1 cellular context compared by ENCODE assay signal in the genomic region with DNA sequence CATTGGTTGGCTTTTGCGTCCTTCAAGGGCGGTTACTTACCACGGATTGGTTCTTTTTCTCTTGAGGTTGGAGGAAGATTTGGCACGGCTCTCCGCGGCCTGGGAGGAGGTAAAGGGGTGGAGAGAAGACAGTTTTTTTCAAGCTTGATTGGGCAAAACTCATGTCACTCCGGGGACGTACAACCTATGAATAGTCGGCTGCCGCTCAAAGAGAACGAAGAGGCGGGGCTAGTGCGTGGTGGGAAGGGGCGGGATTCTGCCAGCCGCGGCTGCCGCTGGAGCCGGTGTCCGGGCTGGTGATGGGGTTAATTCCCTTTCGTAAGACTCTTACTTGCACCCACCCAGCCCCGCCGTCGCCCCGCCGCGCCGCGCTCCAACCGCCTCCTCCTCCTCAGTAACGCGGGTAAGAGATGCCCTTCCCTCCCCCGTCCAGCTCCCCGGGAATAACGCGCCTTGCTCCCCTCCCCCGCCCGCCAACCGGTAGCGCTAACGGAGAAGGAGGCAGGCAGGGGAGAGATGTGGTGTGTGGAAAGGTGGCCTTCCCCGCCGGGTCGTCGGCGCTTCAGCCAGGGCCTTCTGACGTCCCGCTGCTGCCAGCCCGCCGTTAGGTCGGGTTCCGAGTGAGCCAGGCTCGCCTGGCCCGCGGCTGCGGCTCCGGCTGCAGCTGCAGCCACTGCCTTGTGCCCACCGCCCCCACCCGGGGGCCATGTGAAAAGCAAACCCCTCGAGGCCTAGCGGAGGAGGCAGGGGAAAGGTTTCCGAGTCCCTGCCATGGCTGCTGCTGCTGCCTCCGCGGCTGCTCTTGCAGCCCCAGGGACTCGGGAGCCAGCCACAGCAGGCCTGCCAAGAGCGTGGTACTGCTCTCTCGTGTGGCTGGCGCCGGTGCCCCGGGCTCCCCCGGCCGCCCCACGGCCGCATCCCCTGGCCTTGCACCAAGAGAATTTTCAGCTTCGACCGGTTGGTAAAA.
TF ChIP-seq lines count a peak whose summit lies in the region.

A gene (plus strand): TSS at position 254 of the 967 bp plus-strand sequence. CDS start 73,362 bp downstream, outside the sequence.

TF ChIP-seq in HepG2, 621 proteins besides CTCF, POLR2A, EP300 and RAD21 (continued from another document):
- TF ChIP-seq, protein P1, sequence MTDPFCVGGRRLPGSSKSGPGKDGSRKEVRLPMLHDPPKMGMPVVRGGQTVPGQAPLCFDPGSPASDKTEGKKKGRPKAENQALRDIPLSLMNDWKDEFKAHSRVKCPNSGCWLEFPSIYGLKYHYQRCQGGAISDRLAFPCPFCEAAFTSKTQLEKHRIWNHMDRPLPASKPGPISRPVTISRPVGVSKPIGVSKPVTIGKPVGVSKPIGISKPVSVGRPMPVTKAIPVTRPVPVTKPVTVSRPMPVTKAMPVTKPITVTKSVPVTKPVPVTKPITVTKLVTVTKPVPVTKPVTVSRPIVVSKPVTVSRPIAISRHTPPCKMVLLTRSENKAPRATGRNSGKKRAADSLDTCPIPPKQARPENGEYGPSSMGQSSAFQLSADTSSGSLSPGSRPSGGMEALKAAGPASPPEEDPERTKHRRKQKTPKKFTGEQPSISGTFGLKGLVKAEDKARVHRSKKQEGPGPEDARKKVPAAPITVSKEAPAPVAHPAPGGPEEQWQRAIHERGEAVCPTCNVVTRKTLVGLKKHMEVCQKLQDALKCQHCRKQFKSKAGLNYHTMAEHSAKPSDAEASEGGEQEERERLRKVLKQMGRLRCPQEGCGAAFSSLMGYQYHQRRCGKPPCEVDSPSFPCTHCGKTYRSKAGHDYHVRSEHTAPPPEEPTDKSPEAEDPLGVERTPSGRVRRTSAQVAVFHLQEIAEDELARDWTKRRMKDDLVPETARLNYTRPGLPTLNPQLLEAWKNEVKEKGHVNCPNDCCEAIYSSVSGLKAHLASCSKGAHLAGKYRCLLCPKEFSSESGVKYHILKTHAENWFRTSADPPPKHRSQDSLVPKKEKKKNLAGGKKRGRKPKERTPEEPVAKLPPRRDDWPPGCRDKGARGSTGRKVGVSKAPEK (CRISPR knock-in tag; IDR thresholded peaks at IDR 0.05; ENCODE audit: borderline replicate concordance): peak; percentile 93
- TF ChIP-seq, protein P2, sequence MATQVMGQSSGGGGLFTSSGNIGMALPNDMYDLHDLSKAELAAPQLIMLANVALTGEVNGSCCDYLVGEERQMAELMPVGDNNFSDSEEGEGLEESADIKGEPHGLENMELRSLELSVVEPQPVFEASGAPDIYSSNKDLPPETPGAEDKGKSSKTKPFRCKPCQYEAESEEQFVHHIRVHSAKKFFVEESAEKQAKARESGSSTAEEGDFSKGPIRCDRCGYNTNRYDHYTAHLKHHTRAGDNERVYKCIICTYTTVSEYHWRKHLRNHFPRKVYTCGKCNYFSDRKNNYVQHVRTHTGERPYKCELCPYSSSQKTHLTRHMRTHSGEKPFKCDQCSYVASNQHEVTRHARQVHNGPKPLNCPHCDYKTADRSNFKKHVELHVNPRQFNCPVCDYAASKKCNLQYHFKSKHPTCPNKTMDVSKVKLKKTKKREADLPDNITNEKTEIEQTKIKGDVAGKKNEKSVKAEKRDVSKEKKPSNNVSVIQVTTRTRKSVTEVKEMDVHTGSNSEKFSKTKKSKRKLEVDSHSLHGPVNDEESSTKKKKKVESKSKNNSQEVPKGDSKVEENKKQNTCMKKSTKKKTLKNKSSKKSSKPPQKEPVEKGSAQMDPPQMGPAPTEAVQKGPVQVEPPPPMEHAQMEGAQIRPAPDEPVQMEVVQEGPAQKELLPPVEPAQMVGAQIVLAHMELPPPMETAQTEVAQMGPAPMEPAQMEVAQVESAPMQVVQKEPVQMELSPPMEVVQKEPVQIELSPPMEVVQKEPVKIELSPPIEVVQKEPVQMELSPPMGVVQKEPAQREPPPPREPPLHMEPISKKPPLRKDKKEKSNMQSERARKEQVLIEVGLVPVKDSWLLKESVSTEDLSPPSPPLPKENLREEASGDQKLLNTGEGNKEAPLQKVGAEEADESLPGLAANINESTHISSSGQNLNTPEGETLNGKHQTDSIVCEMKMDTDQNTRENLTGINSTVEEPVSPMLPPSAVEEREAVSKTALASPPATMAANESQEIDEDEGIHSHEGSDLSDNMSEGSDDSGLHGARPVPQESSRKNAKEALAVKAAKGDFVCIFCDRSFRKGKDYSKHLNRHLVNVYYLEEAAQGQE (IDR thresholded peaks at IDR 0.05; ENCODE audit: borderline replicate concordance in 1 of 2, low read depth in 1 of 2, low read length in 2 of 2): 0 out of 4 replicates have a peak, but pooled peaks of 1 of the 2 experiments have one; percentile 17
- TF ChIP-seq SPEN (CRISPR knock-in tag; IDR thresholded peaks at IDR 0.05; ENCODE audit: low read depth): peak; percentile 83
- TF ChIP-seq JUND (CRISPR knock-in tag; IDR thresholded peaks at IDR 0.05): no peak
- TF ChIP-seq SOX13 (IDR thresholded peaks at IDR 0.05): no peak
- peak in 1 of 2 experiments; percentile 31; a peak in 2 of 4 replicates for TF ChIP-seq SOX13 (CRISPR knock-in tag; conservative IDR thresholded peaks at IDR 0.05 in 1 of 2, IDR thresholded peaks at IDR 0.05 in 1 of 2)
- TF ChIP-seq KDM5A (IDR thresholded peaks at IDR 0.05; ENCODE audit: borderline replicate concordance, low read length): peak; percentile 65; the same call in 1 of the 2 replicates
- peak; percentile 38; the same call in 1 of the 2 replicates for TF ChIP-seq ZNF205 (CRISPR knock-in tag; IDR thresholded peaks at IDR 0.05)
- TF ChIP-seq ZNF563 (CRISPR knock-in tag; IDR thresholded peaks at IDR 0.05): peak; percentile 82; the same call in 1 of the 2 replicates
- peak; percentile 92 for TF ChIP-seq NFYC (CRISPR knock-in tag; IDR thresholded peaks at IDR 0.05)
- TF ChIP-seq ZNF296 (CRISPR knock-in tag; conservative IDR thresholded peaks at IDR 0.05): no peak
- TF ChIP-seq ZNF367 (CRISPR knock-in tag; IDR thresholded peaks at IDR 0.05; ENCODE audit: borderline replicate concordance): 0 out of 2 replicates have a peak, but pooled peaks have one; percentile 23
- TF ChIP-seq, protein P3, sequence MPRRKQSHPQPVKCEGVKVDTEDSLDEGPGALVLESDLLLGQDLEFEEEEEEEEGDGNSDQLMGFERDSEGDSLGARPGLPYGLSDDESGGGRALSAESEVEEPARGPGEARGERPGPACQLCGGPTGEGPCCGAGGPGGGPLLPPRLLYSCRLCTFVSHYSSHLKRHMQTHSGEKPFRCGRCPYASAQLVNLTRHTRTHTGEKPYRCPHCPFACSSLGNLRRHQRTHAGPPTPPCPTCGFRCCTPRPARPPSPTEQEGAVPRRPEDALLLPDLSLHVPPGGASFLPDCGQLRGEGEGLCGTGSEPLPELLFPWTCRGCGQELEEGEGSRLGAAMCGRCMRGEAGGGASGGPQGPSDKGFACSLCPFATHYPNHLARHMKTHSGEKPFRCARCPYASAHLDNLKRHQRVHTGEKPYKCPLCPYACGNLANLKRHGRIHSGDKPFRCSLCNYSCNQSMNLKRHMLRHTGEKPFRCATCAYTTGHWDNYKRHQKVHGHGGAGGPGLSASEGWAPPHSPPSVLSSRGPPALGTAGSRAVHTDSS (CRISPR knock-in tag; conservative IDR thresholded peaks at IDR 0.05): no peak
- no peak for TF ChIP-seq SP1 (IDR thresholded peaks at IDR 0.05)
- TF ChIP-seq SP1 (CRISPR knock-in tag; IDR thresholded peaks at IDR 0.05): peak; percentile 17; the same call in 1 of the 2 replicates
- TF ChIP-seq ZNF234 (CRISPR knock-in tag; conservative IDR thresholded peaks at IDR 0.05): no peak
- TF ChIP-seq MEIS1 (CRISPR knock-in tag; IDR thresholded peaks at IDR 0.05; ENCODE audit: borderline replicate concordance): no peak
- TF ChIP-seq ZNF850 (CRISPR knock-in tag; conservative IDR thresholded peaks at IDR 0.05): no peak
- TF ChIP-seq HES4 (CRISPR knock-in tag; IDR thresholded peaks at IDR 0.05; ENCODE audit: borderline replicate concordance): peak; percentile 41
- TF ChIP-seq, protein P4, sequence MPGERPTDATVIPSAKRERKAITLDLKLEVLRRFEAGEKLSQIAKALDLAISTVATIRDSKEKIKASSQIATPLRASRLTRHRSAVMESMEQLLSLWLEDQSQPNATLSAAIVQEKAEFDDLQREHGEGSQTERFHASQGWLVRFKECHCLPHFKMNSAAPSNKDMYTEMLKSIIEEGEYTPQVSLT (CRISPR knock-in tag; IDR thresholded peaks at IDR 0.05; ENCODE audit: borderline replicate concordance, low read depth): no peak
- TF ChIP-seq, protein P5, sequence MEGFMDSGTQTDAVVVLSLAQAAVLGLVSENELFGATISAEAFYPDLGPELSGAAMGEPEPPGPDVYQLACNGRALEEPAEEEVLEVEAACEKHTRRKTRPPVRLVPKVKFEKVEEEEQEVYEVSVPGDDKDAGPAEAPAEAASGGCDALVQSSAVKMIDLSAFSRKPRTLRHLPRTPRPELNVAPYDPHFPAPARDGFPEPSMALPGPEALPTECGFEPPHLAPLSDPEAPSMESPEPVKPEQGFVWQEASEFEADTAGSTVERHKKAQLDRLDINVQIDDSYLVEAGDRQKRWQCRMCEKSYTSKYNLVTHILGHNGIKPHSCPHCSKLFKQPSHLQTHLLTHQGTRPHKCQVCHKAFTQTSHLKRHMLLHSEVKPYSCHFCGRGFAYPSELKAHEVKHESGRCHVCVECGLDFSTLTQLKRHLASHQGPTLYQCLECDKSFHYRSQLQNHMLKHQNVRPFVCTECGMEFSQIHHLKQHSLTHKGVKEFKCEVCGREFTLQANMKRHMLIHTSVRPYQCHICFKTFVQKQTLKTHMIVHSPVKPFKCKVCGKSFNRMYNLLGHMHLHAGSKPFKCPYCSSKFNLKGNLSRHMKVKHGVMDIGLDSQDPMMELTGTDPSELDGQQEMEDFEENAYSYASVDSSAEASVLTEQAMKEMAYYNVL (CRISPR knock-in tag; IDR thresholded peaks at IDR 0.05; ENCODE audit: borderline replicate concordance): peak; percentile 95
- TF ChIP-seq SNRNP70 (IDR thresholded peaks at IDR 0.05; ENCODE audit: low read depth, low read length): no peak
- TF ChIP-seq, protein P6, sequence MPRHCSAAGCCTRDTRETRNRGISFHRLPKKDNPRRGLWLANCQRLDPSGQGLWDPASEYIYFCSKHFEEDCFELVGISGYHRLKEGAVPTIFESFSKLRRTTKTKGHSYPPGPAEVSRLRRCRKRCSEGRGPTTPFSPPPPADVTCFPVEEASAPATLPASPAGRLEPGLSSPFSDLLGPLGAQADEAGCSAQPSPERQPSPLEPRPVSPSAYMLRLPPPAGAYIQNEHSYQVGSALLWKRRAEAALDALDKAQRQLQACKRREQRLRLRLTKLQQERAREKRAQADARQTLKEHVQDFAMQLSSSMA (CRISPR knock-in tag; IDR thresholded peaks at IDR 0.05): peak; percentile 7; the same call in 1 of the 2 replicates
- peak; percentile 16; the same call in 1 of the 2 replicates for TF ChIP-seq CHD4 (IDR thresholded peaks at IDR 0.05; ENCODE audit: borderline replicate concordance, low read length)
